ENCODE assay signal across 8 cellular contexts in genomic region chr19:12834418-12834943, GRCh38. TPM values are rescaled to one million over a fixed set of nuclear protein-coding genes. Genes with fewer than 3 reads are reported as not detected.
DNase-seq lines count a peak whose midpoint lies in the region; ATAC-seq and TF ChIP-seq lines count a peak whose summit lies in the region.

Gene RTBDN, minus strand, starts transcription at chr19:12834579. Its CDS starts 4,600 bp downstream, at chr19:12829979.

- H3K9me3 ChIP-seq in heart left ventricle (no peaks in the 10 kb centered on the region), iPS-18c (ENCODE audit: control insufficient read depth, insufficient read depth, low read length) (peaks cover 4% of the 10 kb centered on the region), mucosa of descending colon (no peaks in the 10 kb centered on the region)

- no peak for ATAC-seq in heart left ventricle
- no peak for ATAC-seq in left ventricle myocardium superior
- no peak for ATAC-seq in mucosa of descending colon
- no peak for ATAC-seq in GM21786 (IDR thresholded peaks at IDR 0.05; ENCODE audit: unreplicated experiment)

- DNase-seq in heart left ventricle = no peak
- DNase-seq in left ventricle myocardium superior = no peak
- DNase-seq in type B pancreatic cell (ENCODE audit: extremely low spot score, unreplicated experiment) = no peak
- no peak for DNase-seq in mucosa of descending colon
- DNase-seq in A172 (ENCODE audit: low spot score) = no peak

- H3K36me3 ChIP-seq in heart left ventricle (no peaks in the 10 kb centered on the region), mucosa of descending colon (ENCODE audit: low read depth) (no peaks in the 10 kb centered on the region)

- intact Hi-C loops in heart left ventricle (cut with DNase I) (no loop called here), left ventricle myocardium superior (cut with micrococcal nuclease) (no loop called here), mucosa of descending colon (cut with DNase I, micrococcal nuclease) (no loop called here)

- peaks cover 90% of the 10 kb centered on the region for H3K27me3 Mint-ChIP-seq in type B pancreatic cell

- H3K27ac Mint-ChIP-seq in type B pancreatic cell = no peak within 1 kb of the TSS

- no peak for TF ChIP-seq CTCF in heart left ventricle (IDR thresholded peaks at IDR 0.05)
- TF ChIP-seq CTCF in WI38 (IDR thresholded peaks at IDR 0.05; ENCODE audit: low read depth, low read length) = no peak
- no peak for TF ChIP-seq CTCF in type B pancreatic cell (conservative IDR thresholded peaks at IDR 0.05)
- TF ChIP-seq CTCF in mucosa of descending colon (IDR thresholded peaks at IDR 0.05) = no peak

- no peaks in the 10 kb centered on the region for H3K9me3 Mint-ChIP-seq in type B pancreatic cell

- WGBS in heart left ventricle, 4 donors = 6 to 9% (median 6%) methylated on average over 24 to 26 of the region's 26 CpGs

- no peak for TF ChIP-seq POLR2A in heart left ventricle (IDR thresholded peaks at IDR 0.05)

- H3K36me3 Mint-ChIP-seq in type B pancreatic cell = peaks cover 3% of the 10 kb centered on the region

- peaks cover 0 to 34% (median 13%) of the 10 kb centered on the region in 12 donors for H3K4me1 ChIP-seq in heart left ventricle
- peaks cover 10% of the 10 kb centered on the region for H3K4me1 ChIP-seq in mucosa of descending colon (ENCODE audit: low read depth)

- H3K4me3 Mint-ChIP-seq in type B pancreatic cell = peak within 1 kb of the TSS; percentile 73

- H3K4me1 Mint-ChIP-seq in type B pancreatic cell (ENCODE audit: unreplicated experiment) = peaks cover 18% of the 10 kb centered on the region

- no peak within 1 kb of the TSS for H3K27ac ChIP-seq in heart left ventricle

- H3K4me3 ChIP-seq in heart left ventricle = peak within 1 kb of the TSS; percentile 25 to 55 (median 44)
- peak within 1 kb of the TSS; percentile 49 for H3K4me3 ChIP-seq in WI38 (ENCODE audit: low read depth, low read length)
- H3K4me3 ChIP-seq in iPS-18c (ENCODE audit: insufficient read depth, low read depth, low read length) = peak within 1 kb of the TSS; percentile 71
- H3K4me3 ChIP-seq in mucosa of descending colon = no peak within 1 kb of the TSS

- H3K27me3 ChIP-seq in heart left ventricle = peaks cover 47 to 97% (median 93%) of the 10 kb centered on the region in 9 donors

RNA-seq across cellular contexts. Expression of gene RTBDN, which starts in this region (rescaled TPM):
- total RNA-seq in heart left ventricle (not detected), left ventricle myocardium superior (not detected), type B pancreatic cell (ENCODE audit: low replicate concordance) (not detected in 2 replicates), mucosa of descending colon (1 to 10 TPM in 1 of 3 donors, under 1 TPM in 1, not detected in 1; 0.87 to 1.7 TPM)
- not detected for polyA plus RNA-seq in heart left ventricle
- 3.4 TPM in 1 of 2 replicates, not detected in the other for total RNA-seq in A172 (2014; rRNA removed; shearing (Covaris generic))
